In genomic region chr7:64045301-64046040, GRCh38 we compare ENCODE assay signal across 9 cellular contexts. TPM values are rescaled to one million over a fixed set of nuclear protein-coding genes. Genes with fewer than 3 reads are reported as not detected.
DNase-seq lines count a peak whose midpoint lies in the region; ATAC-seq and TF ChIP-seq lines count a peak whose summit lies in the region.
"Had no signal": no experiment of that assay in that cellular context is flagged by ENCODE, and none has a peak within 500 bp of the region (broad histone marks: within the 10 kb centered on the region; RNA-seq: fewer than 3 reads in every experiment).

Gene ZNF727, plus strand, starts transcription at chr7:64045434. Its CDS starts 188 bp downstream, at chr7:64045622.

- H3K4me3 Mint-ChIP-seq in stimulated activated naive B cell treated with anti-CD40 and anti-IgM and Interleukin-4, amounts not matched to agents 10 μg/mL and 1 μg/mL and 100 μg/mL, for 72 hours = peak within 1 kb of the TSS; percentile 90 to 97
- no peak within 1 kb of the TSS for H3K4me3 Mint-ChIP-seq in activated T-helper 1 cell treated with anti-CD3 and anti-CD28 coated beads, Interleukin-12 subunit alpha, Interleukin-12 subunit beta, Interleukin-2, Interleukin-4 antibody, amounts not matched to agents 30 ng/mL and 10 ng/mL and 1 ng/mL, durations not matched to agents 14 hours and 24 hours and 36 hours
- H3K4me3 Mint-ChIP-seq in neural progenitor cell = no peak within 1 kb of the TSS
- H3K4me3 Mint-ChIP-seq in activated CD8-positive, alpha-beta T cell treated with anti-CD3 and anti-CD28 coated beads, Interleukin-2, amount 10 ng/mL, durations not matched to agents 7 days and 5 days = no peak within 1 kb of the TSS
- H3K4me3 Mint-ChIP-seq: T-helper 1 cell treated with Interleukin-12 subunit alpha and Interleukin-12 subunit beta and Interleukin-4 antibody, amounts not matched to agents 30 μg/mL and 1 μg/mL, for 36 hours had no signal

- no peak within 1 kb of the TSS for H3K4me2 ChIP-seq in neural progenitor cell

- no peaks in the 10 kb centered on the region for H3K79me2 ChIP-seq in neural progenitor cell (ENCODE audit: low read depth)

- no peak within 1 kb of the TSS for H2AFZ ChIP-seq in neural progenitor cell (replicated peaks)

- no peak within 1 kb of the TSS for H3K9ac ChIP-seq in neural progenitor cell

- H4K20me1 ChIP-seq in neural progenitor cell (ENCODE audit: low read depth) = no peaks in the 10 kb centered on the region

- DNase-seq in NCI-H1436 treated with DMSO at 0.1 percent for 48 hours (lab: John Stamatoyannopoulos, UW) (peak; percentile 58), right lobe of liver (peak in 1 of 3 donors; percentile 53), neural progenitor cell (ENCODE audit: low spot score) (no peak)
- DNase-seq in activated gamma-delta T cell treated with anti-CD3 and anti-CD28 coated beads, Interleukin-2, amount 50 U/mL, for 16 hours (ENCODE audit: low read depth) = peak; percentile 7
- peak; percentile 63 for DNase-seq in stimulated activated naive B cell treated with anti-CD40 and anti-IgM and Interleukin-4, amounts not matched to agents 10 μg/mL and 1 μg/mL and 100 μg/mL, for 72 hours
- DNase-seq in activated T-helper 1 cell treated with anti-CD3 and anti-CD28 coated beads, Interleukin-12 subunit alpha, Interleukin-12 subunit beta, Interleukin-2, Interleukin-4 antibody, amounts not matched to agents 30 ng/mL and 10 ng/mL and 1 ng/mL, durations not matched to agents 14 hours and 24 hours and 36 hours (ENCODE audit: low spot score) = no peak
- no peak for DNase-seq in activated CD8-positive, alpha-beta T cell treated with anti-CD3 and anti-CD28 coated beads, Interleukin-2, amount 10 ng/mL, durations not matched to agents 7 days and 5 days

- H3K4me1 Mint-ChIP-seq in stimulated activated naive B cell treated with anti-CD40 and anti-IgM and Interleukin-4, amounts not matched to agents 10 μg/mL and 1 μg/mL and 100 μg/mL, for 72 hours = peaks cover 2 to 4% of the 10 kb centered on the region in 2 donors
- H3K4me1 Mint-ChIP-seq in activated T-helper 1 cell treated with anti-CD3 and anti-CD28 coated beads, Interleukin-12 subunit alpha, Interleukin-12 subunit beta, Interleukin-2, Interleukin-4 antibody, amounts not matched to agents 30 ng/mL and 10 ng/mL and 1 ng/mL, durations not matched to agents 14 hours and 24 hours and 36 hours (ENCODE audit: low read depth) = no peaks in the 10 kb centered on the region
- no peaks in the 10 kb centered on the region for H3K4me1 Mint-ChIP-seq in neural progenitor cell
- H3K4me1 Mint-ChIP-seq in activated CD8-positive, alpha-beta T cell treated with anti-CD3 and anti-CD28 coated beads, Interleukin-2, amount 10 ng/mL, durations not matched to agents 7 days and 5 days (ENCODE audit: low read depth) = no peaks in the 10 kb centered on the region

- TF ChIP-seq CTCF in right lobe of liver (IDR thresholded peaks at IDR 0.05) = no peak
- TF ChIP-seq CTCF in neural progenitor cell (IDR thresholded peaks at IDR 0.05) = no peak

- H3K36me3 ChIP-seq in right lobe of liver = no peaks in the 10 kb centered on the region
- H3K36me3 ChIP-seq in neural progenitor cell = no peaks in the 10 kb centered on the region

- peaks cover 0 to 18% of the 10 kb centered on the region in 2 donors for H3K36me3 Mint-ChIP-seq in stimulated activated naive B cell treated with anti-CD40 and anti-IgM and Interleukin-4, amounts not matched to agents 10 μg/mL and 1 μg/mL and 100 μg/mL, for 72 hours
- H3K36me3 Mint-ChIP-seq in activated T-helper 1 cell treated with anti-CD3 and anti-CD28 coated beads, Interleukin-12 subunit alpha, Interleukin-12 subunit beta, Interleukin-2, Interleukin-4 antibody, amounts not matched to agents 30 ng/mL and 10 ng/mL and 1 ng/mL, durations not matched to agents 14 hours and 24 hours and 36 hours (ENCODE audit: low read depth) = no peaks in the 10 kb centered on the region
- no peaks in the 10 kb centered on the region for H3K36me3 Mint-ChIP-seq in neural progenitor cell
- H3K36me3 Mint-ChIP-seq in activated CD8-positive, alpha-beta T cell treated with anti-CD3 and anti-CD28 coated beads, Interleukin-2, amount 10 ng/mL, durations not matched to agents 7 days and 5 days (ENCODE audit: low read depth) = no peaks in the 10 kb centered on the region

- H3F3A ChIP-seq in neural progenitor cell (ENCODE audit: low read depth) = no peaks in the 10 kb centered on the region

- POLR2A ChIA-PET in activated CD8-positive, alpha-beta T cell treated with anti-CD3 and anti-CD28 coated beads, Interleukin-2, amount 10 ng/mL, durations not matched to agents 7 days and 5 days (lab: Charles Lee) = no interaction called here

- peak; percentile 77 to 90 (median 84) for ATAC-seq in right lobe of liver
- peak; percentile 98 for ATAC-seq in stimulated activated naive B cell treated with anti-CD40 and anti-IgM and Interleukin-4, amounts not matched to agents 10 μg/mL and 1 μg/mL and 100 μg/mL, for 72 hours (replicated peaks)
- ATAC-seq in activated CD8-positive, alpha-beta T cell treated with anti-CD3 and anti-CD28 coated beads, Interleukin-2, amount 10 ng/mL, durations not matched to agents 7 days and 5 days = no peak

- peaks cover 18 to 34% of the 10 kb centered on the region in 2 donors for H3K9me3 Mint-ChIP-seq in stimulated activated naive B cell treated with anti-CD40 and anti-IgM and Interleukin-4, amounts not matched to agents 10 μg/mL and 1 μg/mL and 100 μg/mL, for 72 hours
- peaks cover 41% of the 10 kb centered on the region for H3K9me3 Mint-ChIP-seq in activated T-helper 1 cell treated with anti-CD3 and anti-CD28 coated beads, Interleukin-12 subunit alpha, Interleukin-12 subunit beta, Interleukin-2, Interleukin-4 antibody, amounts not matched to agents 30 ng/mL and 10 ng/mL and 1 ng/mL, durations not matched to agents 14 hours and 24 hours and 36 hours
- H3K9me3 Mint-ChIP-seq in neural progenitor cell = peaks cover 56% of the 10 kb centered on the region
- H3K9me3 Mint-ChIP-seq in activated CD8-positive, alpha-beta T cell treated with anti-CD3 and anti-CD28 coated beads, Interleukin-2, amount 10 ng/mL, durations not matched to agents 7 days and 5 days (ENCODE audit: insufficient read depth) = peaks cover 46% of the 10 kb centered on the region

- H3K4me3 ChIP-seq in right lobe of liver = peak within 1 kb of the TSS in 2 of 3 donors; percentile 36 to 38
- H3K4me3 ChIP-seq in neural progenitor cell = no peak within 1 kb of the TSS

- 16% methylated on average over 22 of the region's 33 CpGs for WGBS in right lobe of liver (ENCODE audit: insufficient coverage, low coverage, low lambda C conversion rate, missing lambda C conversion rate)

- H3K4me1 ChIP-seq in right lobe of liver (no peaks in the 10 kb centered on the region), neural progenitor cell (no peaks in the 10 kb centered on the region)

- H3K27me3 Mint-ChIP-seq in stimulated activated naive B cell treated with anti-CD40 and anti-IgM and Interleukin-4, amounts not matched to agents 10 μg/mL and 1 μg/mL and 100 μg/mL, for 72 hours = peaks cover 3 to 5% of the 10 kb centered on the region in 2 donors
- no peaks in the 10 kb centered on the region for H3K27me3 Mint-ChIP-seq in activated T-helper 1 cell treated with anti-CD3 and anti-CD28 coated beads, Interleukin-12 subunit alpha, Interleukin-12 subunit beta, Interleukin-2, Interleukin-4 antibody, amounts not matched to agents 30 ng/mL and 10 ng/mL and 1 ng/mL, durations not matched to agents 14 hours and 24 hours and 36 hours (ENCODE audit: insufficient read depth)
- peaks cover 8% of the 10 kb centered on the region for H3K27me3 Mint-ChIP-seq in neural progenitor cell (ENCODE audit: insufficient read depth, low read depth)
- no peaks in the 10 kb centered on the region for H3K27me3 Mint-ChIP-seq in activated CD8-positive, alpha-beta T cell treated with anti-CD3 and anti-CD28 coated beads, Interleukin-2, amount 10 ng/mL, durations not matched to agents 7 days and 5 days (ENCODE audit: low read depth)

- peak within 1 kb of the TSS; percentile 92 for H3K27ac Mint-ChIP-seq in stimulated activated naive B cell treated with anti-CD40 and anti-IgM and Interleukin-4, amounts not matched to agents 10 μg/mL and 1 μg/mL and 100 μg/mL, for 72 hours
- no peak within 1 kb of the TSS for H3K27ac Mint-ChIP-seq in activated T-helper 1 cell treated with anti-CD3 and anti-CD28 coated beads, Interleukin-12 subunit alpha, Interleukin-12 subunit beta, Interleukin-2, Interleukin-4 antibody, amounts not matched to agents 30 ng/mL and 10 ng/mL and 1 ng/mL, durations not matched to agents 14 hours and 24 hours and 36 hours
- no peak within 1 kb of the TSS for H3K27ac Mint-ChIP-seq in neural progenitor cell
- no peak within 1 kb of the TSS for H3K27ac Mint-ChIP-seq in activated CD8-positive, alpha-beta T cell treated with anti-CD3 and anti-CD28 coated beads, Interleukin-2, amount 10 ng/mL, durations not matched to agents 7 days and 5 days
- H3K27ac Mint-ChIP-seq: T-helper 1 cell treated with Interleukin-12 subunit alpha and Interleukin-12 subunit beta and Interleukin-4 antibody, amounts not matched to agents 30 μg/mL and 1 μg/mL, for 36 hours had no signal

- H3K27ac ChIP-seq in right lobe of liver (no peak within 1 kb of the TSS), neural progenitor cell (no peak within 1 kb of the TSS)

- CTCF ChIA-PET in activated CD8-positive, alpha-beta T cell treated with anti-CD3 and anti-CD28 coated beads, Interleukin-2, amount 10 ng/mL, durations not matched to agents 7 days and 5 days (lab: Charles Lee) = no interaction called here

- H3K9me3 ChIP-seq in right lobe of liver (peaks cover 0 to 4% (median 0%) of the 10 kb centered on the region in 4 donors), neural progenitor cell (ENCODE audit: low read depth) (peaks cover 14% of the 10 kb centered on the region)

- intact Hi-C loops in right lobe of liver (cut with DNase I) = no loop called here
- intact Hi-C loops in activated T-helper 1 cell treated with anti-CD3 and anti-CD28 coated beads, Interleukin-12 subunit alpha, Interleukin-12 subunit beta, Interleukin-2, Interleukin-4 antibody, amounts not matched to agents 30 ng/mL and 10 ng/mL and 1 ng/mL, durations not matched to agents 14 hours and 24 hours and 36 hours (cut with micrococcal nuclease) = no loop called here

- H3K27me3 ChIP-seq in right lobe of liver (no peaks in the 10 kb centered on the region), neural progenitor cell (no peaks in the 10 kb centered on the region)

- TF ChIP-seq POLR2A in right lobe of liver (IDR thresholded peaks at IDR 0.05) = no peak

RNA-seq across cellular contexts. Expression of gene ZNF727, which starts in this region (rescaled TPM):
- total RNA-seq in right lobe of liver (under 1 TPM in 4 of 6 experiments, not detected in 2; 0.27 to 0.57 (median 0.36) TPM), neural progenitor cell (ENCODE audit: low replicate concordance) (not detected in 2 replicates)
- total RNA-seq in activated T-helper 1 cell treated with anti-CD3 and anti-CD28 coated beads, Interleukin-12 subunit alpha, Interleukin-12 subunit beta, Interleukin-2, Interleukin-4 antibody, amounts not matched to agents 30 ng/mL and 10 ng/mL and 1 ng/mL, durations not matched to agents 14 hours and 24 hours and 36 hours = 0.12 TPM in 1 of 2 replicates, not detected in the other
- total RNA-seq in activated CD8-positive, alpha-beta T cell treated with anti-CD3 and anti-CD28 coated beads, Interleukin-2, amount 10 ng/mL, durations not matched to agents 7 days and 5 days = not detected
- total RNA-seq: H1 had no signal

Comparison
In these comparisons a context has a peak if more than half of its experiments do, and no peak if none do; other contexts are left out.
1. Peak in ATAC-seq and H3K4me3 ChIP-seq in right lobe of liver; RNA of the gene not detected or under 1 TPM.
2. DNase-seq: peak in NCI-H1436 treated with DMSO at 0.1 percent for 48 hours (single experiment), activated gamma-delta T cell treated with anti-CD3 and anti-CD28 coated beads, Interleukin-2, amount 50 U/mL, for 16 hours (single experiment) and stimulated activated naive B cell treated with anti-CD40 and anti-IgM and Interleukin-4, amounts not matched to agents 10 μg/mL and 1 μg/mL and 100 μg/mL, for 72 hours (single experiment); none in activated T-helper 1 cell treated with anti-CD3 and anti-CD28 coated beads, Interleukin-12 subunit alpha, Interleukin-12 subunit beta, Interleukin-2, Interleukin-4 antibody, amounts not matched to agents 30 ng/mL and 10 ng/mL and 1 ng/mL, durations not matched to agents 14 hours and 24 hours and 36 hours (single experiment), neural progenitor cell (single experiment) and activated CD8-positive, alpha-beta T cell treated with anti-CD3 and anti-CD28 coated beads, Interleukin-2, amount 10 ng/mL, durations not matched to agents 7 days and 5 days (single experiment).
3. H3K4me3 Mint-ChIP-seq: peak in stimulated activated naive B cell treated with anti-CD40 and anti-IgM and Interleukin-4, amounts not matched to agents 10 μg/mL and 1 μg/mL and 100 μg/mL, for 72 hours (2 of 2); none in activated T-helper 1 cell treated with anti-CD3 and anti-CD28 coated beads, Interleukin-12 subunit alpha, Interleukin-12 subunit beta, Interleukin-2, Interleukin-4 antibody, amounts not matched to agents 30 ng/mL and 10 ng/mL and 1 ng/mL, durations not matched to agents 14 hours and 24 hours and 36 hours (single experiment), neural progenitor cell (single experiment) and activated CD8-positive, alpha-beta T cell treated with anti-CD3 and anti-CD28 coated beads, Interleukin-2, amount 10 ng/mL, durations not matched to agents 7 days and 5 days (single experiment).